15 cellular contexts compared by ENCODE assay signal in genomic region chr15:84910928-84911623, GRCh38. TPM values are rescaled to one million over a fixed set of nuclear protein-coding genes. Genes with fewer than 3 reads are reported as not detected.
A peak's percentile ranks its signal among the peaks of the same experiment; 100 is the strongest.
DNase-seq lines count a peak whose midpoint lies in the region; ATAC-seq, FAIRE-seq and TF ChIP-seq lines count a peak whose summit lies in the region.
"Had no signal": no experiment of that assay in that cellular context is flagged by ENCODE, and none has a peak within 500 bp of the region (broad histone marks: within the 10 kb centered on the region; RNA-seq: fewer than 3 reads in every experiment).

No MANE protein-coding gene starts in this region.

- no peak for TF ChIP-seq RAD21 in K562 (CRISPR knock-in tag; conservative IDR thresholded peaks at IDR 0.05 in 1 of 2, IDR thresholded peaks at IDR 0.05 in 1 of 2)

- 52% methylated on average over 13 of the region's 17 CpGs for WGBS in K562 (ENCODE audit: insufficient coverage, low coverage, missing lambda C conversion rate)

- H2AFZ ChIP-seq in K562 (ENCODE audit: low read depth, low read length), result peak overlapping the region; percentile 73

- TF ChIP-seq CTCF in left ventricle myocardium inferior (IDR thresholded peaks at IDR 0.05; ENCODE audit: borderline replicate concordance), result no peak
- TF ChIP-seq CTCF in K562 (IDR thresholded peaks at IDR 0.05 in 2 of 3, conservative IDR thresholded peaks at IDR 0.05 in 1 of 3; ENCODE audit: insufficient read depth in 2 of 3, low read depth in 1 of 3, low read length in 3 of 3), result no peak
- TF ChIP-seq CTCF in mucosa of descending colon (IDR thresholded peaks at IDR 0.05), result no peak
- no peak for TF ChIP-seq CTCF in vagina (IDR thresholded peaks at IDR 0.05)
- TF ChIP-seq CTCF in omental fat pad (IDR thresholded peaks at IDR 0.05), result no peak

- H3K4me3 ChIP-seq in left ventricle myocardium inferior (no peak overlapping the region), K562 (no peak overlapping the region), mucosa of descending colon (no peak overlapping the region), vagina (no peak overlapping the region)

- no peaks in the 10 kb centered on the region for H3K9me3 ChIP-seq in left ventricle myocardium inferior (replicated peaks)
- H3K9me3 ChIP-seq in K562 (replicated peaks; ENCODE audit: control insufficient read depth, insufficient read depth, low read depth, low read length), result no peaks in the 10 kb centered on the region
- H3K9me3 ChIP-seq in mucosa of descending colon, result no peaks in the 10 kb centered on the region
- H3K9me3 ChIP-seq in vagina, result no peaks in the 10 kb centered on the region

- H3K27me3 ChIP-seq in left ventricle myocardium inferior (ENCODE audit: low read depth) (no peaks in the 10 kb centered on the region), K562 (ENCODE audit: control insufficient read depth in 2 of 2, insufficient read depth in 2 of 2, low read length in 2 of 2) (no peaks in the 10 kb centered on the region), vagina (no peaks in the 10 kb centered on the region)

- no peaks in the 10 kb centered on the region for H3K9me1 ChIP-seq in K562 (ENCODE audit: control insufficient read depth, insufficient read depth, low read length)

- CTCF ChIA-PET in K562 (lab: Yijun Ruan, JAX; ENCODE audit: low intra/inter-chr PET ratio), result no interaction called here

- BruUV-seq in K562 (replicated peaks; lab: Mats Ljungman, UMichigan), result no TSS peak

- H3K4me1 ChIP-seq in left ventricle myocardium inferior (peaks cover 75% of the 10 kb centered on the region), K562 (replicated peaks in 1 of 2; ENCODE audit: control insufficient read depth in 2 of 2, insufficient read depth in 2 of 2, low read length in 2 of 2) (peaks cover 29 to 38% of the 10 kb centered on the region in 2 experiments), mucosa of descending colon (ENCODE audit: low read depth) (peaks cover 5% of the 10 kb centered on the region), vagina (peaks cover 80% of the 10 kb centered on the region)

- POLR2A ChIA-PET in K562 (lab: Yijun Ruan, JAX), result interaction anchor here (0.6 to 0.9 kb wide), 2 partner anchors 30 to 43 kb away, joined by 3 read pairs; no protein-coding TSS in a partner anchor

- TF ChIP-seq EP300 in K562 (IDR thresholded peaks at IDR 0.05; ENCODE audit: low read length), result no peak

- H3K9ac ChIP-seq in K562 (ENCODE audit: insufficient read depth in 1 of 2, low read depth in 2 of 2, low read length in 2 of 2), result peak overlapping the region; percentile 26 to 54; a peak in 2 of 4 replicates

- in situ Hi-C loops in K562 (cut with MboI), result no loop called here

- FAIRE-seq in K562 (lab: Jason Lieb, UNC), result no peak
- FAIRE-seq: TTC549 had no signal

- peak overlapping the region; percentile 45 for H3K4me2 ChIP-seq in K562 (ENCODE audit: insufficient read depth, low read length)

- TF ChIP-seq POLR2A in K562 (conservative IDR thresholded peaks at IDR 0.05) (no peak), vagina (IDR thresholded peaks at IDR 0.05) (no peak)

- H3K27ac ChIP-seq in left ventricle myocardium inferior (replicated peaks) (peak overlapping the region; percentile 96), K562 (ENCODE audit: extremely low read depth, low read depth, low read length) (no peak overlapping the region; the same call in 2 of the 3 replicates), vagina (peak overlapping the region; percentile 84)

- no peaks in the 10 kb centered on the region for H3K79me2 ChIP-seq in K562 (ENCODE audit: control insufficient read depth, insufficient read depth, low read length)

- no peaks in the 10 kb centered on the region for H4K20me1 ChIP-seq in K562 (replicated peaks; ENCODE audit: control insufficient read depth, insufficient read depth, low read length)

- DNase-seq in left ventricle myocardium inferior (no peak), left cardiac atrium (no peak), K562 (ENCODE audit: extremely low read depth in 1 of 4, low spot score in 3 of 4) (no peak), mucosa of descending colon (no peak), vagina (ENCODE audit: extremely low spot score in 2 of 2) (no peak), activated gamma-delta T cell treated with Interleukin-2 at 50 U/mL for 16 hours (no peak), omental fat pad (ENCODE audit: low spot score) (no peak)
- DNase-seq: activated CD8-positive, alpha-beta memory T cell treated with anti-CD3 and anti-CD28 coated beads, Interleukin-2, amount 10 ng/mL, durations not matched to agents 7 days and 5 days; anterior cingulate cortex; DMS79 treated with DMSO at 0.1 percent for 48 hours; stimulated activated CD4-positive, alpha-beta T cell treated with anti-CD3 and anti-CD28 coated beads, Interleukin-2, amount 100 ng/mL, for 24 hours; stimulated activated naive CD8-positive, alpha-beta T cell treated with anti-CD3 and anti-CD28 coated beads, Interleukin-15, amount 100 ng/mL, for 72 hours had no signal

- ATAC-seq in left cardiac atrium, result no peak
- ATAC-seq in K562, result peak; percentile 15; the same call in 1 of the 3 replicates
- ATAC-seq in mucosa of descending colon, result peak; percentile 65
- no peak for ATAC-seq in HG03571 (IDR thresholded peaks at IDR 0.05; ENCODE audit: unreplicated experiment)
- no peak for ATAC-seq in omental fat pad (ENCODE audit: low FRiP score)
- ATAC-seq: activated CD8-positive, alpha-beta memory T cell treated with anti-CD3 and anti-CD28 coated beads, Interleukin-2, amount 10 ng/mL, durations not matched to agents 7 days and 5 days; stimulated activated naive CD8-positive, alpha-beta T cell treated with anti-CD3 and anti-CD28 coated beads, Interleukin-15, amount 100 ng/mL, for 72 hours had no signal

- H3K36me3 ChIP-seq in left ventricle myocardium inferior (no peaks in the 10 kb centered on the region), K562 (ENCODE audit: control insufficient read depth, insufficient read depth, low read length) (no peaks in the 10 kb centered on the region), mucosa of descending colon (ENCODE audit: low read depth) (no peaks in the 10 kb centered on the region), vagina (no peaks in the 10 kb centered on the region)

- intact Hi-C loops in left ventricle myocardium inferior (cut with micrococcal nuclease) (no loop called here), left cardiac atrium (cut with DNase I) (no loop called here), K562 (cut with micrococcal nuclease) (no loop called here), mucosa of descending colon (cut with DNase I, micrococcal nuclease) (no loop called here), vagina (cut with DNase I) (no loop called here)

TF ChIP-seq in K562, 482 proteins besides CTCF, POLR2A, EP300 and RAD21 (continues in another document):
- TF ChIP-seq HCFC1 (IDR thresholded peaks at IDR 0.05; ENCODE audit: low read depth, low read length), result no peak
- no peak for TF ChIP-seq ZNF551 (CRISPR knock-in tag; IDR thresholded peaks at IDR 0.05)
- TF ChIP-seq HDGF (IDR thresholded peaks at IDR 0.05), result no peak
- TF ChIP-seq CHAMP1 (IDR thresholded peaks at IDR 0.05), result no peak
- TF ChIP-seq PCBP2 (IDR thresholded peaks at IDR 0.05; ENCODE audit: low read depth, low read length, poor library complexity, severe bottlenecking), result no peak
- TF ChIP-seq ZC3H4 (CRISPR knock-in tag; IDR thresholded peaks at IDR 0.05; ENCODE audit: borderline replicate concordance), result no peak
- TF ChIP-seq SMARCA4 (IDR thresholded peaks at IDR 0.05), result no peak

RNA-seq across cellular contexts. Expression of gene SLC28A1, which starts 26.6 kb away (rescaled TPM):
- 0.91 TPM for total RNA-seq in left ventricle myocardium inferior
- total RNA-seq in left cardiac atrium, result under 1 TPM; 0.13 to 0.18 TPM
- 0.14 TPM in 1 of 2 replicates, not detected in the other for total RNA-seq in K562 (2011; cell fraction: chromatin; rRNA removed; ENCODE audit: low replicate concordance)
- 0.26 TPM in 1 of 2 replicates, not detected in the other for total RNA-seq in K562 (2011; cell fraction: nucleolus; rRNA removed)
- 0.15 TPM in 1 of 2 replicates, not detected in the other for total RNA-seq in K562 (2011; cell fraction: nucleoplasm; rRNA removed)
- not detected in 2 replicates for total RNA-seq in K562 (2014; rRNA removed)
- total RNA-seq in K562 (2014; rRNA removed; fragmentation: Illumina TruSeq; extraction: Trizol), result not detected in 2 replicates
- not detected in 2 replicates for total RNA-seq in K562 (2015; rRNA removed; fragmentation: Illumina TruSeq; extraction: Trizol)
- total RNA-seq in K562 (2021), result not detected in 2 replicates
- polyA plus RNA-seq in K562 (2011; rRNA removed), result not detected in 2 replicates
- polyA plus RNA-seq in K562 (2011; cell fraction: cytosol; rRNA removed), result 0.06 TPM in 1 of 2 replicates, not detected in the other
- polyA plus RNA-seq in K562 (2011; cell fraction: nucleus; rRNA removed), result 0.06 TPM in 1 of 2 replicates, not detected in the other
- polyA plus RNA-seq in K562 (2012), result not detected in 2 replicates
- not detected in 2 replicates for polyA plus RNA-seq in K562 (2014; fragmentation: Illumina TruSeq; extraction: Trizol)
- polyA plus RNA-seq in K562 (2014; fragmentation: Nextera tagmentation; extraction: Ambion mirVana), result under 1 TPM in 1 of 2 experiments, not detected in 1; 0.04 TPM
- not detected in 2 replicates for polyA plus RNA-seq in K562 (2014; rRNA removed)
- not detected in 2 replicates for polyA minus RNA-seq in K562 (2011; rRNA and poly(A)+ RNA removed)
- polyA minus RNA-seq in K562 (2011; cell fraction: cytosol; rRNA and poly(A)+ RNA removed), result not detected in 2 replicates
- polyA minus RNA-seq in K562 (2011; cell fraction: nucleus; rRNA and poly(A)+ RNA removed), result not detected in 2 replicates
- not detected for total RNA-seq in mucosa of descending colon
- not detected for total RNA-seq in vagina
- not detected for total RNA-seq in omental fat pad
- total RNA-seq: activated CD8-positive, alpha-beta memory T cell treated with anti-CD3 and anti-CD28 coated beads, Interleukin-2, amount 10 ng/mL, durations not matched to agents 7 days and 5 days had no signal
- polyA plus RNA-seq: neural cell had no signal

Comparison
In these comparisons a context has a peak if more than half of its experiments do, and no peak if none do; other contexts are left out.
1. ATAC-seq: peak in K562 (single experiment) and mucosa of descending colon (single experiment); none in left cardiac atrium (0 of 2), HG03571 (single experiment) and omental fat pad (single experiment).